ENCODE assay signal across 24 cellular contexts in the genomic region with DNA sequence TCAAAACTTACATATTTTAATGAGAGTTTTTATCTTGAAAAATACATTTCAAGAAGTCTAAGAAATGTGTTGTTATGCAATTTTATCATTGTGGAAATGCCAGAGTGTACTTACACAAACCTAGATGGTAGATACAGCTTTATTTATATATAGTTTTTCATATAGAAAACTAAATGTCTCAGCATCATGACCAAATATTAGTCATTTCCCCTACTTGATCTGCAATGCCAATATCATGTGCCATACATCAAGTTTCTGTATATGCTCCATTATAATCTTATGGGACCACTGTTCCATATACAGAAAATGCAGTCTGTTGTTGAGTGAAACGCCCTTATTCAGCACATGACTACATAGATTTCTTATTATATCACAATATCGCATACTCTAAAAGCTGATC. TPM values are rescaled to one million over a fixed set of nuclear protein-coding genes. Genes with fewer than 3 reads are reported as not detected.
DNase-seq lines count a peak whose midpoint lies in the region; ATAC-seq and TF ChIP-seq lines count a peak whose summit lies in the region.
"Had no signal": no experiment of that assay in that cellular context is flagged by ENCODE, and none has a peak within 500 bp of the region (broad histone marks: within the 10 kb centered on the region; RNA-seq: fewer than 3 reads in every experiment).

No MANE protein-coding gene starts in this region.

- H3K79me2 ChIP-seq in mammary epithelial cell (ENCODE audit: insufficient read depth, low read length), result peaks cover 80% of the 10 kb centered on the region

- peaks cover 64% of the 10 kb centered on the region for H3K4me1 Mint-ChIP-seq in HFFc6 (ENCODE audit: low read depth)

- peaks cover 24% of the 10 kb centered on the region for H3K36me3 Mint-ChIP-seq in HFFc6 (ENCODE audit: low read depth)

- H2AFZ ChIP-seq in mammary epithelial cell (ENCODE audit: low read depth, low read length), result no peak overlapping the region
- H2AFZ ChIP-seq: PC-9 had no signal

- intact Hi-C loops in mammary epithelial cell (cut with micrococcal nuclease), result loop anchor here (2.0 kb wide), 1 partner anchor 44 kb away; no protein-coding TSS in a partner anchor
- intact Hi-C loops in gastrocnemius medialis (cut with DNase I; ENCODE audit: low total_unique reads), result no loop called here
- intact Hi-C loops in transverse colon (cut with DNase I; ENCODE audit: low total_unique reads), result no loop called here

- no peak for TF ChIP-seq CTCF in HFFc6 (IDR thresholded peaks at IDR 0.05)
- TF ChIP-seq CTCF in mammary epithelial cell (conservative IDR thresholded peaks at IDR 0.05 in 1 of 2, IDR thresholded peaks at IDR 0.05 in 1 of 2; ENCODE audit: extremely low read depth in 1 of 2, insufficient read depth in 1 of 2, low read depth in 1 of 2, low read length in 2 of 2), result no peak
- no peak for TF ChIP-seq CTCF in foreskin keratinocyte (conservative IDR thresholded peaks at IDR 0.05)
- no peak for TF ChIP-seq CTCF in gastrocnemius medialis (IDR thresholded peaks at IDR 0.05 in 4 of 5, conservative IDR thresholded peaks at IDR 0.05 in 1 of 5)
- TF ChIP-seq CTCF in transverse colon (IDR thresholded peaks at IDR 0.05), result no peak

- H3K27ac Mint-ChIP-seq in HFFc6, result peak overlapping the region; percentile 88
- H3K27ac Mint-ChIP-seq: CD4-positive, alpha-beta T cell; IgD-negative memory B cell had no signal

- in situ Hi-C loops in mammary epithelial cell (cut with MboI; ENCODE audit: low sequenced_read_pairs in 2 of 2), result no loop called here
- in situ Hi-C loops in gastrocnemius medialis (cut with MboI; ENCODE audit: low sequenced_read_pairs in 4 of 4), result loop anchor here in 1 of 4 donors (5.0 to 10.0 kb wide), 2 partner anchors 79 to 346 kb away; no protein-coding TSS in a partner anchor
- in situ Hi-C loops in transverse colon (cut with MboI; ENCODE audit: low pct_ligation_motif_present in 1 of 4, low pct_unique_long_range_greater_than_20kb in 1 of 4, low sequenced_read_pairs in 3 of 4), result no loop called here

- no peaks in the 10 kb centered on the region for H4K20me1 ChIP-seq in mammary epithelial cell (ENCODE audit: insufficient read depth, low read length)

- H3K4me3 ChIP-seq in mammary epithelial cell (replicated peaks in 1 of 3; ENCODE audit: insufficient read depth in 1 of 3, low read depth in 2 of 3, low read length in 3 of 3), result no peak overlapping the region
- no peak overlapping the region for H3K4me3 ChIP-seq in gastrocnemius medialis
- H3K4me3 ChIP-seq in transverse colon, result no peak overlapping the region
- H3K4me3 ChIP-seq: BLaER1, PC-9 had no signal

- no peak overlapping the region for H3K9ac ChIP-seq in mammary epithelial cell (ENCODE audit: insufficient read depth, low read length)
- H3K9ac ChIP-seq: BLaER1, SK-N-SH had no signal

- dilution Hi-C loops in mammary epithelial cell (cut with HindIII; ENCODE audit: low sequenced_read_pairs), result no loop called here

- WGBS in mammary epithelial cell (ENCODE audit: low coverage, missing lambda C conversion rate), result 90% methylated on average over 2 of the region's 2 CpGs
- WGBS in transverse colon (ENCODE audit: low coverage in 1 of 2), 2 donors, result 81 to 90% methylated on average over 2 of the region's 2 CpGs

- no peak overlapping the region for H3K4me3 Mint-ChIP-seq in HFFc6
- H3K4me3 Mint-ChIP-seq: CD4-positive, alpha-beta T cell; IgD-negative memory B cell had no signal

- no peak overlapping the region for H3K4me2 ChIP-seq in mammary epithelial cell (ENCODE audit: insufficient read depth, low read depth, low read length)
- H3K4me2 ChIP-seq: BLaER1, PC-9, SK-N-SH had no signal

- H3K27me3 Mint-ChIP-seq in HFFc6 (ENCODE audit: insufficient read depth), result no peaks in the 10 kb centered on the region; the same call in 1 of the 2 replicates
- H3K27me3 Mint-ChIP-seq: CD4-positive, alpha-beta T cell; IgD-negative memory B cell had no signal

- H3K27me3 ChIP-seq in mammary epithelial cell (ENCODE audit: insufficient read depth, low read length), result no peaks in the 10 kb centered on the region
- no peaks in the 10 kb centered on the region for H3K27me3 ChIP-seq in foreskin keratinocyte
- H3K27me3 ChIP-seq in gastrocnemius medialis, result no peaks in the 10 kb centered on the region
- no peaks in the 10 kb centered on the region for H3K27me3 ChIP-seq in transverse colon
- H3K27me3 ChIP-seq: BLaER1 had no signal

- peaks cover 25% of the 10 kb centered on the region for H3K4me1 ChIP-seq in mammary epithelial cell (ENCODE audit: insufficient read depth, low read length)
- H3K4me1 ChIP-seq in foreskin keratinocyte, result peaks cover 7% of the 10 kb centered on the region
- H3K4me1 ChIP-seq in gastrocnemius medialis, result peaks cover 12 to 25% of the 10 kb centered on the region in 2 donors
- H3K4me1 ChIP-seq in transverse colon, result peaks cover 0 to 15% (median 2%) of the 10 kb centered on the region in 4 donors
- H3K4me1 ChIP-seq: BLaER1 had no signal

- H3K36me3 ChIP-seq in mammary epithelial cell (ENCODE audit: insufficient read depth, low read length), result no peaks in the 10 kb centered on the region
- H3K36me3 ChIP-seq in gastrocnemius medialis, result peaks cover 0 to 1% of the 10 kb centered on the region in 2 donors
- no peaks in the 10 kb centered on the region for H3K36me3 ChIP-seq in transverse colon

- BruUV-seq in mammary epithelial cell (replicated peaks; lab: Mats Ljungman, UMichigan), result no TSS peak

- DNase-seq in HFFc6 (no peak), mammary epithelial cell (no peak), foreskin keratinocyte (no peak), gastrocnemius medialis (no peak), transverse colon (no peak), DMS153 treated with DMSO at 0.1 percent for 48 hours (lab: John Stamatoyannopoulos, UW; ENCODE audit: unreplicated experiment) (no peak), NCI-H1417 (lab: John Stamatoyannopoulos, UW) (no peak)
- DNase-seq: CD4-positive, alpha-beta T cell; DMS 273 treated with DMSO at 0.1 percent for 48 hours; DND-41; MV-4-11; NCI-H1105 treated with DMSO at 0.1 percent for 48 hours; NCI-H1694; NCI-H2081 treated with DMSO at 0.1 percent for 48 hours; NCI-H2171 treated with DMSO at 0.1 percent for 48 hours; NCI-H446; NCI-H526; PC-9; SIG-M5; SK-N-SH had no signal

- TF ChIP-seq EP300 in transverse colon (IDR thresholded peaks at IDR 0.05; ENCODE audit: low read depth), result no peak

- H3K27ac ChIP-seq in mammary epithelial cell (ENCODE audit: insufficient read depth, low read depth, low read length) (peak overlapping the region; percentile 62), foreskin keratinocyte (no peak overlapping the region), gastrocnemius medialis (peak overlapping the region in 3 of 4 donors; percentile 61 to 73 (median 66)), transverse colon (no peak overlapping the region)
- H3K27ac ChIP-seq: BLaER1 had no signal

- TF ChIP-seq POLR2A in gastrocnemius medialis (IDR thresholded peaks at IDR 0.05), result no peak
- no peak for TF ChIP-seq POLR2A in transverse colon (IDR thresholded peaks at IDR 0.05)

- no peaks in the 10 kb centered on the region for H3K9me3 Mint-ChIP-seq in HFFc6
- H3K9me3 Mint-ChIP-seq: CD4-positive, alpha-beta T cell; IgD-negative memory B cell had no signal

- CTCF ChIA-PET in mammary epithelial cell (lab: Charles Lee; ENCODE audit: low non-redundant PET), result interaction anchor here (0.7 kb wide), 1 partner anchor 10 kb away, joined by 4 read pairs; no protein-coding TSS in a partner anchor

- ATAC-seq in foreskin keratinocyte, result peak; percentile 22
- no peak for ATAC-seq in gastrocnemius medialis
- ATAC-seq: HCT116 had no signal

- no peaks in the 10 kb centered on the region for H3K9me3 ChIP-seq in mammary epithelial cell (replicated peaks; ENCODE audit: insufficient read depth, low read length)
- H3K9me3 ChIP-seq in gastrocnemius medialis, result no peaks in the 10 kb centered on the region
- no peaks in the 10 kb centered on the region for H3K9me3 ChIP-seq in transverse colon
- H3K9me3 ChIP-seq: BLaER1, Caco-2, SK-N-SH had no signal

RNA-seq across cellular contexts. Expression of gene CAST, which starts 28.7 kb away (rescaled TPM):
- 100 to 1,000 TPM; 274 to 342 (median 322) TPM for total RNA-seq in HFFc6 (2021; fragmentation: NEBNext Ultra II Directional; extraction: Animal tissue kit (Norgen Biotek cat#: 25700))
- total RNA-seq in mammary epithelial cell, result 100 to 1,000 TPM; 397 to 459 TPM
- polyA plus RNA-seq in mammary epithelial cell, result 339 TPM
- polyA minus RNA-seq in mammary epithelial cell, result 359 TPM
- 219 and 253 TPM in 2 replicates for total RNA-seq in foreskin keratinocyte
- polyA plus RNA-seq in foreskin keratinocyte, result 71.4 and 87.8 TPM in 2 replicates
- 100 to 1,000 TPM; 321 to 971 (median 445) TPM for total RNA-seq in gastrocnemius medialis
- total RNA-seq in transverse colon, result 100 to 1,000 TPM; 237 to 556 (median 335) TPM

Comparison
In these comparisons a context has a peak if more than half of its experiments do, and no peak if none do; other contexts are left out.
1. H3K27ac ChIP-seq: peak in mammary epithelial cell (single experiment) and gastrocnemius medialis (3 of 4); none in foreskin keratinocyte (single experiment) and transverse colon (0 of 4).